Comparison of ENCODE assay signal across 19 cellular contexts in genomic region chrX:10611441-10612090, GRCh38. TPM values are rescaled to one million over a fixed set of nuclear protein-coding genes. Genes with fewer than 3 reads are reported as not detected.
A peak's percentile ranks its signal among the peaks of the same experiment; 100 is the strongest.
DNase-seq lines count a peak whose midpoint lies in the region; ATAC-seq lines count a peak whose summit lies in the region.
"Had no signal": no experiment of that assay in that cellular context is flagged by ENCODE, and none has a peak within 500 bp of the region (broad histone marks: within the 10 kb centered on the region; RNA-seq: fewer than 3 reads in every experiment).

No MANE protein-coding gene starts in this region.

- no peak for ATAC-seq in GM21529 (IDR thresholded peaks at IDR 0.05; ENCODE audit: unreplicated experiment)
- ATAC-seq: GM12878, K562 had no signal

- H3K36me3 ChIP-seq in HAP-1 (replicated peaks) = no peaks in the 10 kb centered on the region
- no peaks in the 10 kb centered on the region for H3K36me3 ChIP-seq in iPS-18a (ENCODE audit: control insufficient read depth, low read depth, low read length)
- H3K36me3 ChIP-seq in skeletal muscle satellite cell (ENCODE audit: insufficient read depth, low read length) = no peaks in the 10 kb centered on the region
- H3K36me3 ChIP-seq: uterus had no signal

- H3K9me3 ChIP-seq in HAP-1 (no peaks in the 10 kb centered on the region), iPS-18a (ENCODE audit: control insufficient read depth, low read depth, low read length) (no peaks in the 10 kb centered on the region), skeletal muscle satellite cell (replicated peaks; ENCODE audit: low read length) (no peaks in the 10 kb centered on the region)
- H3K9me3 ChIP-seq: uterus had no signal

- peak overlapping the region; percentile 66 for H3K27ac ChIP-seq in iPS-18a (ENCODE audit: low read length)
- H3K27ac ChIP-seq: epithelial cell of prostate had no signal

- peak overlapping the region; percentile 76 for H3K4me2 ChIP-seq in skeletal muscle satellite cell (ENCODE audit: low read length)

- in situ Hi-C loops in HAP-1 (cut with MboI; ENCODE audit: low sequenced_read_pairs) = loop anchor here (10.0 kb wide), 1 partner anchor 427 kb away; no protein-coding TSS in a partner anchor

- H3K27me3 ChIP-seq in HAP-1 (ENCODE audit: low read depth) (no peaks in the 10 kb centered on the region), iPS-18a (ENCODE audit: control insufficient read depth, insufficient read depth, low read length) (no peaks in the 10 kb centered on the region), skeletal muscle satellite cell (ENCODE audit: control insufficient read depth, insufficient read depth, low read length) (no peaks in the 10 kb centered on the region)
- H3K27me3 ChIP-seq: uterus had no signal

- peaks cover 35% of the 10 kb centered on the region for H3K4me1 ChIP-seq in HAP-1
- peaks cover 75% of the 10 kb centered on the region for H3K4me1 ChIP-seq in iPS-18a (ENCODE audit: control insufficient read depth, low read depth, low read length)
- H3K4me1 ChIP-seq in skeletal muscle satellite cell (ENCODE audit: control insufficient read depth, insufficient read depth, low read length) = peaks cover 28% of the 10 kb centered on the region
- H3K4me1 ChIP-seq: uterus had no signal

- H3K9ac ChIP-seq in iPS-18a (ENCODE audit: low read length) (peak overlapping the region; percentile 19), skeletal muscle satellite cell (ENCODE audit: low read depth, low read length) (peak overlapping the region; percentile 41)

- DNase-seq in HAP-1 (ENCODE audit: low spot score in 2 of 2) = peak; percentile 47 to 96
- DNase-seq in amniotic epithelial cell (ENCODE audit: low read depth) = peak; percentile 62
- no peak for DNase-seq in DMS153 treated with DMSO at 0.1 percent for 48 hours (lab: John Stamatoyannopoulos, UW; ENCODE audit: unreplicated experiment)
- no peak for DNase-seq in NCI-H1048 (lab: John Stamatoyannopoulos, UW)
- no peak for DNase-seq in epidermal melanocyte (ENCODE audit: insufficient read length, low spot score)
- DNase-seq: activated CD8-positive, alpha-beta memory T cell treated with anti-CD3 and anti-CD28 coated beads for 24 hours; C1 segment of cervical spinal cord; caudate nucleus; mesendoderm; NCI-H1436 treated with DMSO at 0.1 percent for 48 hours; NCI-H526; stimulated activated CD4-positive, alpha-beta T cell treated with anti-CD3 and anti-CD28 coated beads, Interleukin-2, amount 100 ng/mL, for 24 hours; uterus had no signal

- no peak overlapping the region for H3K4me3 ChIP-seq in HAP-1
- H3K4me3 ChIP-seq in iPS-18a (ENCODE audit: low read length) = peak overlapping the region; percentile 37
- H3K4me3 ChIP-seq in skeletal muscle satellite cell (ENCODE audit: low read length) = peak overlapping the region; percentile 5
- H3K4me3 ChIP-seq: GM12878, K562, uterus had no signal

RNA-seq across cellular contexts. Expression of gene MID1, which starts 8.8 kb away (rescaled TPM):
- total RNA-seq in skeletal muscle satellite cell (2012; rRNA removed) = 5.2 and 5.3 TPM in 2 replicates

Comparison
In these comparisons a context has a peak if more than half of its experiments do, and no peak if none do; other contexts are left out.
1. DNase-seq: peak in HAP-1 (2 of 2) and amniotic epithelial cell (single experiment); none in DMS153 treated with DMSO at 0.1 percent for 48 hours (single experiment), NCI-H1048 (single experiment) and epidermal melanocyte (single experiment).